Comparison of ENCODE assay signal across 31 cellular contexts in genomic region chr2:3429068-3429610, GRCh38. TPM values are rescaled to one million over a fixed set of nuclear protein-coding genes. Genes with fewer than 3 reads are reported as not detected.
A peak's percentile ranks its signal among the peaks of the same experiment; 100 is the strongest.
DNase-seq lines count a peak whose midpoint lies in the region; ATAC-seq and TF ChIP-seq lines count a peak whose summit lies in the region.
"Had no signal": no experiment of that assay in that cellular context is flagged by ENCODE, and none has a peak within 500 bp of the region (broad histone marks: within the 10 kb centered on the region; RNA-seq: fewer than 3 reads in every experiment).

No MANE protein-coding gene starts in this region.

- no peak for DNase-seq in activated CD4-positive, alpha-beta T cell treated with anti-CD3 and anti-CD28 coated beads, Interleukin-2, amount 10 ng/mL, durations not matched to agents 24 days and 14 days
- no peak for DNase-seq in activated CD4-positive, alpha-beta T cell treated with anti-CD3 and anti-CD28 coated beads for 1 hour
- DNase-seq in CD8-positive, alpha-beta memory T cell = no peak
- DNase-seq in amniotic epithelial cell (ENCODE audit: low read depth) = peak; percentile 55
- DNase-seq in fibroblast of the aortic adventitia (ENCODE audit: low read depth) = peak; percentile 63
- no peak for DNase-seq in left lobe of liver (ENCODE audit: low spot score)
- no peak for DNase-seq in cortex of kidney (lab: John Stamatoyannopoulos, UW)
- DNase-seq: 8988T; activated CD4-positive, alpha-beta T cell treated with anti-CD3 and anti-CD28 coated beads for 4 hours; activated CD8-positive, alpha-beta memory T cell treated with anti-CD3 and anti-CD28 coated beads, Interleukin-2, amount 10 ng/mL, durations not matched to agents 7 days and 5 days; activated naive CD4-positive, alpha-beta T cell treated with anti-CD3 and anti-CD28 coated beads, Interleukin-2, amount 50 U/mL, for 16 hours; CD4-positive, alpha-beta T cell; effector CD4-positive, alpha-beta T cell; EL; heart left ventricle; kidney glomerular epithelial cell; NCI-H1105; NCI-H1930; NCI-H524 treated with DMSO at 0.1 percent for 48 hours; NK-92 treated with Interleukin-12 subunit alpha and Interleukin-12 subunit beta, amount 100 ng/mL, for 24 hours; stimulated activated CD4-positive, alpha-beta T cell treated with anti-CD3 and anti-CD28 coated beads, Interleukin-15, amount 100 ng/mL, for 24 hours; T-cell; transverse colon had no signal

- no peaks in the 10 kb centered on the region for H3K4me1 Mint-ChIP-seq in activated CD4-positive, alpha-beta T cell treated with anti-CD3 and anti-CD28 coated beads, Interleukin-2, amount 10 ng/mL, durations not matched to agents 24 days and 14 days
- H3K4me1 Mint-ChIP-seq in CD8-positive, alpha-beta memory T cell = peaks cover 3 to 5% (median 4%) of the 10 kb centered on the region in 3 donors
- H3K4me1 Mint-ChIP-seq: activated T-helper 17 cell treated with anti-CD3 and anti-CD28 coated beads, Interleukin-2, amount 50 U/mL, for 72 hours had no signal

- no peaks in the 10 kb centered on the region for H3K27me3 Mint-ChIP-seq in activated CD4-positive, alpha-beta T cell treated with anti-CD3 and anti-CD28 coated beads, Interleukin-2, amount 10 ng/mL, durations not matched to agents 24 days and 14 days
- H3K27me3 Mint-ChIP-seq in CD8-positive, alpha-beta memory T cell = no peaks in the 10 kb centered on the region
- H3K27me3 Mint-ChIP-seq: activated CD8-positive, alpha-beta memory T cell treated with anti-CD3 and anti-CD28 coated beads, Interleukin-2, amount 10 ng/mL, durations not matched to agents 7 days and 5 days; activated T-helper 17 cell treated with anti-CD3 and anti-CD28 coated beads, Interleukin-2, amount 50 U/mL, for 72 hours; CD4-positive, alpha-beta T cell; progenitor cell of endocrine pancreas; T-cell had no signal

- H3K36me3 ChIP-seq in CD8-positive, alpha-beta memory T cell (ENCODE audit: insufficient read depth, low read length) = peaks cover 24% of the 10 kb centered on the region

- POLR2A ChIA-PET in CD8-positive, alpha-beta memory T cell (lab: Charles Lee) = no interaction called here

- no peaks in the 10 kb centered on the region for H3K4me1 ChIP-seq in CD8-positive, alpha-beta memory T cell (ENCODE audit: insufficient read depth, low read length)
- H3K4me1 ChIP-seq: ascending aorta, transverse colon had no signal

- intact Hi-C loops in activated CD4-positive, alpha-beta T cell treated with anti-CD3 and anti-CD28 coated beads, Interleukin-2, amount 10 ng/mL, durations not matched to agents 24 days and 14 days (cut with micrococcal nuclease) = loop anchor here (5.0 kb wide), 1 partner anchor 33 kb away; no protein-coding TSS in a partner anchor

- ATAC-seq in left lobe of liver (no peak), GM19023 (IDR thresholded peaks at IDR 0.05; ENCODE audit: unreplicated experiment) (no peak)
- ATAC-seq: activated CD8-positive, alpha-beta memory T cell treated with anti-CD3 and anti-CD28 coated beads, Interleukin-2, amount 10 ng/mL, durations not matched to agents 7 days and 5 days; activated T-helper 17 cell treated with anti-CD3 and anti-CD28 coated beads, Interleukin-2, amount 50 U/mL, for 72 hours; GM12878; Panc1; T-cell had no signal

- no peaks in the 10 kb centered on the region for H3K9me3 Mint-ChIP-seq in activated CD4-positive, alpha-beta T cell treated with anti-CD3 and anti-CD28 coated beads, Interleukin-2, amount 10 ng/mL, durations not matched to agents 24 days and 14 days
- no peaks in the 10 kb centered on the region for H3K9me3 Mint-ChIP-seq in CD8-positive, alpha-beta memory T cell
- H3K9me3 Mint-ChIP-seq: activated T-helper 17 cell treated with anti-CD3 and anti-CD28 coated beads, Interleukin-2, amount 50 U/mL, for 72 hours; CD4-positive, alpha-beta T cell; T-cell had no signal

- no peaks in the 10 kb centered on the region for H3K9me3 ChIP-seq in CD8-positive, alpha-beta memory T cell (ENCODE audit: low read length)
- H3K9me3 ChIP-seq: ascending aorta, heart left ventricle, neutrophil, transverse colon had no signal

- CTCF ChIA-PET in CD8-positive, alpha-beta memory T cell (lab: Charles Lee) = interaction anchor here (1.1 to 1.9 kb wide), 4 partner anchors 13 to 223 kb away, joined by 3 to 4 read pairs (median 4); no protein-coding TSS in a partner anchor

- H3K4me3 Mint-ChIP-seq in activated CD4-positive, alpha-beta T cell treated with anti-CD3 and anti-CD28 coated beads, Interleukin-2, amount 10 ng/mL, durations not matched to agents 24 days and 14 days = no peak overlapping the region
- H3K4me3 Mint-ChIP-seq in CD8-positive, alpha-beta memory T cell = no peak overlapping the region
- H3K4me3 Mint-ChIP-seq: activated CD8-positive, alpha-beta memory T cell treated with anti-CD3 and anti-CD28 coated beads, Interleukin-2, amount 10 ng/mL, durations not matched to agents 7 days and 5 days; activated T-helper 17 cell treated with anti-CD3 and anti-CD28 coated beads, Interleukin-2, amount 50 U/mL, for 72 hours; CD4-positive, alpha-beta T cell; T-cell had no signal

- peaks cover 22% of the 10 kb centered on the region for H3K36me3 Mint-ChIP-seq in activated CD4-positive, alpha-beta T cell treated with anti-CD3 and anti-CD28 coated beads, Interleukin-2, amount 10 ng/mL, durations not matched to agents 24 days and 14 days (ENCODE audit: low read depth)
- peaks cover 0 to 93% (median 11%) of the 10 kb centered on the region in 3 donors for H3K36me3 Mint-ChIP-seq in CD8-positive, alpha-beta memory T cell

- peak overlapping the region; percentile 48 for H3K27ac Mint-ChIP-seq in activated CD4-positive, alpha-beta T cell treated with anti-CD3 and anti-CD28 coated beads, Interleukin-2, amount 10 ng/mL, durations not matched to agents 24 days and 14 days
- H3K27ac Mint-ChIP-seq in CD8-positive, alpha-beta memory T cell = peak overlapping the region in 5 of 8 donors; percentile 19 to 84 (median 37)
- H3K27ac Mint-ChIP-seq: activated CD8-positive, alpha-beta memory T cell treated with anti-CD3 and anti-CD28 coated beads, Interleukin-2, amount 10 ng/mL, durations not matched to agents 7 days and 5 days; activated T-helper 17 cell treated with anti-CD3 and anti-CD28 coated beads, Interleukin-2, amount 50 U/mL, for 72 hours; CD4-positive, alpha-beta T cell; progenitor cell of endocrine pancreas had no signal

- no peak overlapping the region for H3K27ac ChIP-seq in CD8-positive, alpha-beta memory T cell (ENCODE audit: low read depth, low read length)
- H3K27ac ChIP-seq: ascending aorta, epithelial cell of prostate, heart left ventricle, neutrophil, transverse colon had no signal

- H3K4me3 ChIP-seq in CD8-positive, alpha-beta memory T cell (ENCODE audit: low read length) = no peak overlapping the region
- no peak overlapping the region for H3K4me3 ChIP-seq in fibroblast of the aortic adventitia (ENCODE audit: low read depth, low read length)
- H3K4me3 ChIP-seq: ascending aorta, GM12878, heart left ventricle, transverse colon had no signal

- no peaks in the 10 kb centered on the region for H3K27me3 ChIP-seq in CD8-positive, alpha-beta memory T cell (ENCODE audit: insufficient read depth, low read length, poor library complexity, severe bottlenecking)
- H3K27me3 ChIP-seq: ascending aorta, heart left ventricle, neutrophil, transverse colon had no signal

- TF ChIP-seq CTCF in fibroblast of the aortic adventitia (IDR thresholded peaks at IDR 0.05; ENCODE audit: insufficient read depth, low read length) = no peak

RNA-seq across cellular contexts. Expression of gene TRAPPC12, which starts 49.6 kb away (rescaled TPM):
- total RNA-seq in activated CD4-positive, alpha-beta T cell treated with anti-CD3 and anti-CD28 coated beads, Interleukin-2, amount 10 ng/mL, durations not matched to agents 24 days and 14 days = 87.8 and 91.7 TPM in 2 replicates
- total RNA-seq in CD8-positive, alpha-beta memory T cell = 10 to 100 TPM; 74.1 to 76.5 TPM
- polyA plus RNA-seq in CD8-positive, alpha-beta memory T cell = 37.1 TPM
- 42.7 and 62.7 TPM in 2 replicates for total RNA-seq in fibroblast of the aortic adventitia (ENCODE audit: low replicate concordance)
- total RNA-seq in left lobe of liver = 51.9 TPM

RNA-seq across cellular contexts. Expression of gene EIPR1, which starts 51.5 kb away (rescaled TPM):
- 47.6 and 52.1 TPM in 2 replicates for total RNA-seq in activated CD4-positive, alpha-beta T cell treated with anti-CD3 and anti-CD28 coated beads, Interleukin-2, amount 10 ng/mL, durations not matched to agents 24 days and 14 days
- 10 to 100 TPM; 41.6 to 43.9 TPM for total RNA-seq in CD8-positive, alpha-beta memory T cell
- polyA plus RNA-seq in CD8-positive, alpha-beta memory T cell = 39.2 TPM
- total RNA-seq in fibroblast of the aortic adventitia (ENCODE audit: low replicate concordance) = 23.3 and 36.1 TPM in 2 replicates
- total RNA-seq in left lobe of liver = 10.9 TPM

Comparison
In these comparisons a context has a peak if more than half of its experiments do, and no peak if none do; other contexts are left out.
1. DNase-seq: peak in amniotic epithelial cell (single experiment) and fibroblast of the aortic adventitia (single experiment); none in activated CD4-positive, alpha-beta T cell treated with anti-CD3 and anti-CD28 coated beads, Interleukin-2, amount 10 ng/mL, durations not matched to agents 24 days and 14 days (single experiment), activated CD4-positive, alpha-beta T cell treated with anti-CD3 and anti-CD28 coated beads for 1 hour (single experiment), CD8-positive, alpha-beta memory T cell (0 of 5), left lobe of liver (single experiment) and cortex of kidney (single experiment).